Comparison of ENCODE assay signal across 20 cellular contexts in genomic region chr15:63318344-63318743, GRCh38. TPM values are rescaled to one million over a fixed set of nuclear protein-coding genes. Genes with fewer than 3 reads are reported as not detected.
A peak's percentile ranks its signal among the peaks of the same experiment; 100 is the strongest.
DNase-seq lines count a peak whose midpoint lies in the region; ATAC-seq, FAIRE-seq and TF ChIP-seq lines count a peak whose summit lies in the region.
"Had no signal": no experiment of that assay in that cellular context is flagged by ENCODE, and none has a peak within 500 bp of the region (broad histone marks: within the 10 kb centered on the region; RNA-seq: fewer than 3 reads in every experiment).

No MANE protein-coding gene starts in this region.

- CTCF ChIA-PET in HepG2 (lab: Yijun Ruan, JAX; ENCODE audit: low intra/inter-chr PET ratio, low total read pairs), result no interaction called here

- H3K79me2 ChIP-seq in Karpas-422 (ENCODE audit: low read length), result no peaks in the 10 kb centered on the region
- no peaks in the 10 kb centered on the region for H3K79me2 ChIP-seq in HepG2 (ENCODE audit: insufficient read depth, low read length)
- no peaks in the 10 kb centered on the region for H3K79me2 ChIP-seq in hepatocyte

- H3K4me3 Mint-ChIP-seq in stimulated activated naive B cell treated with anti-CD40 and anti-IgM and Interleukin-4, amounts not matched to agents 10 μg/mL and 1 μg/mL and 100 μg/mL, for 72 hours, result no peak overlapping the region
- H3K4me3 Mint-ChIP-seq: CD4-positive, CD25-positive, alpha-beta regulatory T cell; CD8-positive, alpha-beta memory T cell; GM23338 had no signal

- no peak for TF ChIP-seq EP300 in HepG2 (IDR thresholded peaks at IDR 0.05; ENCODE audit: low read depth in 2 of 2, low read length in 2 of 2)
- TF ChIP-seq EP300 in HepG2 (CRISPR knock-in tag; IDR thresholded peaks at IDR 0.05; ENCODE audit: borderline replicate concordance), result no peak

- intact Hi-C loops in kidney (cut with DNase I), result no loop called here
- intact Hi-C loops in HepG2 (cut with micrococcal nuclease; ENCODE audit: unreplicated experiment), result no loop called here

- peaks cover 1 to 5% of the 10 kb centered on the region in 2 donors for H3K4me1 Mint-ChIP-seq in stimulated activated naive B cell treated with anti-CD40 and anti-IgM and Interleukin-4, amounts not matched to agents 10 μg/mL and 1 μg/mL and 100 μg/mL, for 72 hours
- H3K4me1 Mint-ChIP-seq: CD4-positive, CD25-positive, alpha-beta regulatory T cell; CD8-positive, alpha-beta memory T cell had no signal

- POLR2A ChIA-PET in HepG2 (lab: Yijun Ruan, JAX), result no interaction called here

- WGBS in HepG2 (ENCODE audit: low lambda C conversion rate), result 32% methylated on average over 4 of the region's 4 CpGs
- 92% methylated on average over 4 of the region's 4 CpGs for WGBS in hepatocyte (ENCODE audit: low lambda C conversion rate, missing lambda C conversion rate)

- H3K36me3 ChIP-seq in Karpas-422 (ENCODE audit: insufficient read depth, low read length) (no peaks in the 10 kb centered on the region), kidney (ENCODE audit: control insufficient read depth in 1 of 2, insufficient read depth in 2 of 2, low read length in 2 of 2) (no peaks in the 10 kb centered on the region), HepG2 (replicated peaks in 1 of 2; ENCODE audit: control insufficient read depth in 1 of 2, insufficient read depth in 2 of 2, low read length in 2 of 2) (no peaks in the 10 kb centered on the region), hepatocyte (replicated peaks; ENCODE audit: insufficient read depth, low read depth) (no peaks in the 10 kb centered on the region)
- H3K36me3 ChIP-seq: BE2C had no signal

- no TSS peak for BruUV-seq in HepG2 (replicated peaks; lab: Mats Ljungman, UMichigan)

- in situ Hi-C loops in HepG2 (cut with HindIII; ENCODE audit: extremely low pct_ligation_motif_present, low pct_unique_long_range_greater_than_20kb), result no loop called here

- H2AFZ ChIP-seq in Karpas-422 (ENCODE audit: low read length) (no peak overlapping the region), HepG2 (ENCODE audit: low read length) (no peak overlapping the region), hepatocyte (no peak overlapping the region)
- H2AFZ ChIP-seq: GM23338 had no signal

- no peak overlapping the region for H3K27ac ChIP-seq in Karpas-422 (ENCODE audit: low read length)
- H3K27ac ChIP-seq in kidney (ENCODE audit: low read depth in 2 of 2, low read length in 2 of 2), result peak overlapping the region; percentile 88 to 95
- H3K27ac ChIP-seq in HepG2 (ENCODE audit: extremely low read length, insufficient read depth, low read length), result no peak overlapping the region
- no peak overlapping the region for H3K27ac ChIP-seq in hepatocyte

- H4K20me1 ChIP-seq in Karpas-422 (ENCODE audit: insufficient read depth, low read depth, low read length), result no peaks in the 10 kb centered on the region
- no peaks in the 10 kb centered on the region for H4K20me1 ChIP-seq in HepG2 (ENCODE audit: insufficient read depth, low read length)
- no peaks in the 10 kb centered on the region for H4K20me1 ChIP-seq in hepatocyte (ENCODE audit: insufficient read depth, poor library complexity, severe bottlenecking)

- no peaks in the 10 kb centered on the region for H3K4me1 ChIP-seq in Karpas-422 (ENCODE audit: low read length)
- peaks cover 0 to 11% of the 10 kb centered on the region in 2 donors for H3K4me1 ChIP-seq in kidney (ENCODE audit: control insufficient read depth in 1 of 2, insufficient read depth in 1 of 2, low read depth in 1 of 2, low read length in 2 of 2)
- H3K4me1 ChIP-seq in HepG2 (ENCODE audit: insufficient read depth, low read length), result 0 out of 2 replicates have a peak, but pooled peaks cover 5% of the 10 kb centered on the region
- H3K4me1 ChIP-seq in hepatocyte (ENCODE audit: insufficient read depth), result no peaks in the 10 kb centered on the region

- ATAC-seq in HepG2 (peak; percentile 27; the same call in 1 of the 3 replicates), GM21360 (IDR thresholded peaks at IDR 0.05; ENCODE audit: unreplicated experiment) (no peak)
- peak; percentile 47 to 49 for ATAC-seq in stimulated activated naive B cell treated with anti-CD40 and anti-IgM and Interleukin-4, amounts not matched to agents 10 μg/mL and 1 μg/mL and 100 μg/mL, for 72 hours (replicated peaks)
- ATAC-seq: GM23338 had no signal

- no peaks in the 10 kb centered on the region for H3K27me3 Mint-ChIP-seq in stimulated activated naive B cell treated with anti-CD40 and anti-IgM and Interleukin-4, amounts not matched to agents 10 μg/mL and 1 μg/mL and 100 μg/mL, for 72 hours

- DNase-seq in Karpas-422 (peak; percentile 39), kidney (no peak), HepG2 (ENCODE audit: low spot score) (no peak), hepatocyte (ENCODE audit: low spot score) (no peak), ureter (ENCODE audit: low spot score) (no peak)
- no peak for DNase-seq in stimulated activated naive B cell treated with anti-CD40 and anti-IgM and Interleukin-4, amounts not matched to agents 10 μg/mL and 1 μg/mL and 100 μg/mL, for 72 hours
- DNase-seq: 8988T; BE2C; C1 segment of cervical spinal cord; CD4-positive, CD25-positive, alpha-beta regulatory T cell; CD8-positive, alpha-beta memory T cell; COR-L47; DMS 273 treated with DMSO at 0.1 percent for 48 hours; DMS53; DND-41; EL had no signal

- H3K27me3 ChIP-seq in Karpas-422 (ENCODE audit: low read length) (no peaks in the 10 kb centered on the region), HepG2 (ENCODE audit: control insufficient read depth in 1 of 2, insufficient read depth in 2 of 2, low read length in 2 of 2) (peaks cover 1 to 9% of the 10 kb centered on the region in 2 experiments; a peak in 3 of 5 replicates), hepatocyte (no peaks in the 10 kb centered on the region)

- H3K9me2 ChIP-seq in Karpas-422 (replicated peaks; ENCODE audit: insufficient read depth, low read length) (no peaks in the 10 kb centered on the region), hepatocyte (replicated peaks; ENCODE audit: insufficient read depth) (no peaks in the 10 kb centered on the region)

- no peaks in the 10 kb centered on the region for H3K9me3 Mint-ChIP-seq in stimulated activated naive B cell treated with anti-CD40 and anti-IgM and Interleukin-4, amounts not matched to agents 10 μg/mL and 1 μg/mL and 100 μg/mL, for 72 hours
- H3K9me3 Mint-ChIP-seq: CD4-positive, CD25-positive, alpha-beta regulatory T cell; CD8-positive, alpha-beta memory T cell; GM23338 had no signal

- no peak overlapping the region for H3K27ac Mint-ChIP-seq in stimulated activated naive B cell treated with anti-CD40 and anti-IgM and Interleukin-4, amounts not matched to agents 10 μg/mL and 1 μg/mL and 100 μg/mL, for 72 hours
- H3K27ac Mint-ChIP-seq: CD4-positive, CD25-positive, alpha-beta regulatory T cell; CD8-positive, alpha-beta memory T cell; GM23338 had no signal

- H3K9ac ChIP-seq in Karpas-422 (ENCODE audit: low read length) (no peak overlapping the region), kidney (ENCODE audit: low read length in 2 of 2) (no peak overlapping the region), HepG2 (ENCODE audit: insufficient read depth, low read depth, low read length) (no peak overlapping the region)

- FAIRE-seq in kidney (lab: Jason Lieb, UNC) (peak; percentile 86), HepG2 (lab: Jason Lieb, UNC) (no peak)
- FAIRE-seq: GM12891, H54 had no signal

- H3K4me2 ChIP-seq in Karpas-422 (ENCODE audit: low read depth, low read length, poor library complexity, severe bottlenecking) (no peak overlapping the region), HepG2 (ENCODE audit: low read depth, low read length) (no peak overlapping the region), hepatocyte (no peak overlapping the region)
- H3K4me2 ChIP-seq: GM23338 had no signal

- H3K36me3 Mint-ChIP-seq in stimulated activated naive B cell treated with anti-CD40 and anti-IgM and Interleukin-4, amounts not matched to agents 10 μg/mL and 1 μg/mL and 100 μg/mL, for 72 hours, result no peaks in the 10 kb centered on the region
- H3K36me3 Mint-ChIP-seq: CD4-positive, CD25-positive, alpha-beta regulatory T cell; CD8-positive, alpha-beta memory T cell had no signal

- no peak for TF ChIP-seq RAD21 in HepG2 (CRISPR knock-in tag; IDR thresholded peaks at IDR 0.05)

- TF ChIP-seq POLR2A in HepG2 (IDR thresholded peaks at IDR 0.05; ENCODE audit: insufficient read depth in 1 of 2, low read depth in 2 of 2, low read length in 2 of 2), result no peak

- H3K4me3 ChIP-seq in Karpas-422 (ENCODE audit: low read length) (no peak overlapping the region), kidney (ENCODE audit: low read length in 2 of 2) (peak overlapping the region in 1 of 2 donors; percentile 45), HepG2 (replicated peaks in 1 of 3; ENCODE audit: insufficient read depth in 1 of 3, low read depth in 2 of 3, low read length in 3 of 3) (no peak overlapping the region), hepatocyte (no peak overlapping the region)
- H3K4me3 ChIP-seq: GM23338 had no signal

- H3K9me3 ChIP-seq in Karpas-422 (ENCODE audit: low read length), result no peaks in the 10 kb centered on the region
- no peaks in the 10 kb centered on the region for H3K9me3 ChIP-seq in kidney (ENCODE audit: control insufficient read depth in 1 of 2, low read length in 2 of 2)
- no peaks in the 10 kb centered on the region for H3K9me3 ChIP-seq in HepG2 (ENCODE audit: low read length)
- H3K9me3 ChIP-seq in hepatocyte (ENCODE audit: low read depth), result no peaks in the 10 kb centered on the region
- H3K9me3 ChIP-seq: BE2C had no signal

- TF ChIP-seq CTCF in kidney (IDR thresholded peaks at IDR 0.05; ENCODE audit: borderline replicate concordance, extremely low read depth, insufficient read depth) (no peak), HepG2 (CRISPR knock-in tag; IDR thresholded peaks at IDR 0.05) (no peak), hepatocyte (IDR thresholded peaks at IDR 0.05; ENCODE audit: poor library complexity) (no peak)

RNA-seq across cellular contexts. Expression of gene APH1B, which starts 40.9 kb away (rescaled TPM):
- 21.4 and 34.8 TPM in 2 replicates for total RNA-seq in Karpas-422 (2014; rRNA removed; shearing (Covaris generic); ENCODE audit: low replicate concordance)
- total RNA-seq in kidney, result 22.4 TPM
- 12.3 TPM for polyA plus RNA-seq in kidney (ENCODE audit: insufficient read depth, low read depth, low replicate concordance)
- total RNA-seq in HepG2 (2016; rRNA removed; fragmentation: Illumina TruSeq; extraction: Trizol), result 0.67 and 1.00 TPM in 2 replicates
- total RNA-seq in HepG2 (2016; cell fraction: cytosol; rRNA removed; fragmentation: Illumina TruSeq; extraction: Trizol; ENCODE audit: low read depth), result 0.61 and 0.62 TPM in 2 replicates
- 0.58 and 2.0 TPM in 2 replicates for total RNA-seq in HepG2 (2016; cell fraction: insoluble cytoplasmic fraction; rRNA removed; fragmentation: Illumina TruSeq; extraction: Trizol)
- total RNA-seq in HepG2 (2016; cell fraction: membrane; rRNA removed; fragmentation: Illumina TruSeq; extraction: Trizol), result 0.21 and 0.59 TPM in 2 replicates
- total RNA-seq in HepG2 (2016; cell fraction: nucleus; rRNA removed; fragmentation: Illumina TruSeq; extraction: Trizol), result 1.5 and 2.3 TPM in 2 replicates
- 0.45 and 0.72 TPM in 2 replicates for polyA plus RNA-seq in HepG2 (2011; rRNA removed)
- 0.43 and 0.46 TPM in 2 replicates for polyA plus RNA-seq in HepG2 (2011; cell fraction: cytosol; rRNA removed)
- 0.97 and 1.0 TPM in 2 replicates for polyA plus RNA-seq in HepG2 (2011; cell fraction: nucleus; rRNA removed)
- 1.4 and 2.6 TPM in 2 replicates for polyA plus RNA-seq in HepG2 (2012)
- 0.47 and 0.48 TPM in 2 replicates for polyA plus RNA-seq in HepG2 (2016; cell fraction: cytosol; fragmentation: Illumina TruSeq; extraction: Trizol; ENCODE audit: low read depth)
- polyA plus RNA-seq in HepG2 (2016; cell fraction: insoluble cytoplasmic fraction; fragmentation: Illumina TruSeq; extraction: Trizol; ENCODE audit: low read depth), result 0.56 and 0.86 TPM in 2 replicates
- 0.24 and 0.55 TPM in 2 replicates for polyA plus RNA-seq in HepG2 (2016; cell fraction: membrane; fragmentation: Illumina TruSeq; extraction: Trizol; ENCODE audit: low read depth)
- 3.0 and 3.3 TPM in 2 replicates for polyA plus RNA-seq in HepG2 (2016; cell fraction: nucleus; fragmentation: Illumina TruSeq; extraction: Trizol; ENCODE audit: insufficient read depth, low read depth)
- polyA minus RNA-seq in HepG2 (2011; rRNA and poly(A)+ RNA removed; ENCODE audit: low replicate concordance), result 0.23 and 0.82 TPM in 2 replicates
- 0.89 and 1.3 TPM in 2 replicates for polyA minus RNA-seq in HepG2 (2011; cell fraction: cytosol; rRNA and poly(A)+ RNA removed)
- 2.3 and 4.4 TPM in 2 replicates for polyA minus RNA-seq in HepG2 (2011; cell fraction: nucleus; rRNA and poly(A)+ RNA removed)
- total RNA-seq in hepatocyte, result 19.5 and 19.9 TPM in 2 replicates
- polyA plus RNA-seq in hepatocyte, result 29.8 and 37.9 TPM in 2 replicates
- total RNA-seq in ureter, result 28.4 TPM

Comparison
In these comparisons a context has a peak if more than half of its experiments do, and no peak if none do; other contexts are left out.
1. H3K27ac ChIP-seq: peak in kidney (2 of 2); none in Karpas-422 (single experiment), HepG2 (single experiment) and hepatocyte (single experiment).